ENCODE assay signal across 14 cellular contexts in genomic region chr14:92495041-92495440, GRCh38. TPM values are rescaled to one million over a fixed set of nuclear protein-coding genes. Genes with fewer than 3 reads are reported as not detected.
DNase-seq lines count a peak whose midpoint lies in the region; FAIRE-seq and TF ChIP-seq lines count a peak whose summit lies in the region.
"Had no signal": no experiment of that assay in that cellular context is flagged by ENCODE, and none has a peak within 500 bp of the region (broad histone marks: within the 10 kb centered on the region; RNA-seq: fewer than 3 reads in every experiment).

No MANE protein-coding gene starts in this region.

- H3K27me3 Mint-ChIP-seq in CD14-positive monocyte (ENCODE audit: low read depth in 3 of 3) = peaks cover 0 to 11% (median 6%) of the 10 kb centered on the region in 3 donors
- peaks cover 10% of the 10 kb centered on the region for H3K27me3 Mint-ChIP-seq in activated CD4-positive, alpha-beta memory T cell treated with anti-CD3 and anti-CD28 coated beads, Interleukin-2, amount 10 ng/mL, durations not matched to agents 7 days and 5 days

- no peak overlapping the region for H4K5ac ChIP-seq in mesendoderm (ENCODE audit: low read length)

- H3K4ac ChIP-seq in mesendoderm (ENCODE audit: low read depth, low read length) = no peak overlapping the region

- WGBS in mesendoderm (ENCODE audit: extremely low coverage, insufficient coverage, low lambda C conversion rate) = no CpG with 5 or more reads among the region's 7 CpGs

- no peak overlapping the region for H2BK120ac ChIP-seq in mesendoderm (ENCODE audit: low read depth, low read length)

- no peak overlapping the region for H4K8ac ChIP-seq in mesendoderm (ENCODE audit: low read depth, low read length)

- H3K4me3 ChIP-seq in NB4 (ENCODE audit: low read depth, low read length) = no peak overlapping the region
- no peak overlapping the region for H3K4me3 ChIP-seq in cardiac fibroblast (replicated peaks in 1 of 2; ENCODE audit: low read depth in 2 of 2, low read length in 2 of 2)
- H3K4me3 ChIP-seq in mesendoderm (ENCODE audit: low read length) = no peak overlapping the region
- H3K4me3 ChIP-seq: gastrocnemius medialis, Peyer's patch, thoracic aorta had no signal

- CTCF ChIA-PET in HEK293T (lab: Yijun Ruan, JAX) = no interaction called here
- CTCF ChIA-PET in activated CD4-positive, alpha-beta memory T cell treated with anti-CD3 and anti-CD28 coated beads, Interleukin-2, amount 10 ng/mL, durations not matched to agents 7 days and 5 days (lab: Charles Lee) = no interaction called here

- no peak overlapping the region for H2BK15ac ChIP-seq in mesendoderm (replicated peaks; ENCODE audit: low read depth)

- no peak overlapping the region for H3K27ac ChIP-seq in mesendoderm (ENCODE audit: low read depth, low read length)
- H3K27ac ChIP-seq: gastrocnemius medialis, Peyer's patch, thoracic aorta had no signal

- H3K4me1 Mint-ChIP-seq in CD14-positive monocyte = peaks cover 68% of the 10 kb centered on the region
- no peaks in the 10 kb centered on the region for H3K4me1 Mint-ChIP-seq in activated CD4-positive, alpha-beta memory T cell treated with anti-CD3 and anti-CD28 coated beads, Interleukin-2, amount 10 ng/mL, durations not matched to agents 7 days and 5 days

- no peak for TF ChIP-seq CTCF in CD14-positive monocyte (IDR thresholded peaks at IDR 0.05)
- TF ChIP-seq CTCF in NB4 (IDR thresholded peaks at IDR 0.05; ENCODE audit: low read depth, low read length) = no peak
- TF ChIP-seq CTCF in cardiac fibroblast (IDR thresholded peaks at IDR 0.05; ENCODE audit: low read depth, low read length) = no peak
- no peak for TF ChIP-seq CTCF in GM20000 (IDR thresholded peaks at IDR 0.05; ENCODE audit: extremely low read depth, missing control alignments)
- no peak for TF ChIP-seq CTCF in D721Med (IDR thresholded peaks at IDR 0.05; ENCODE audit: insufficient read depth, missing control alignments)

- no peak overlapping the region for H2BK5ac ChIP-seq in mesendoderm (ENCODE audit: low read length)

- H2AK5ac ChIP-seq in mesendoderm (ENCODE audit: low read length) = no peak overlapping the region

- no peaks in the 10 kb centered on the region for H3K79me1 ChIP-seq in mesendoderm (ENCODE audit: low read length)

- H3K23ac ChIP-seq in mesendoderm (ENCODE audit: low read length) = no peak overlapping the region

- intact Hi-C loops in CD14-positive monocyte (cut with micrococcal nuclease) = no loop called here

- FAIRE-seq in D721Med (lab: Jason Lieb, UNC) = no peak

- no peaks in the 10 kb centered on the region for H3K4me1 ChIP-seq in mesendoderm (ENCODE audit: control insufficient read depth, low read depth, low read length)
- H3K4me1 ChIP-seq: gastrocnemius medialis, Peyer's patch had no signal

- H3K36me3 ChIP-seq in mesendoderm (ENCODE audit: control insufficient read depth, insufficient read depth, low read length) = no peaks in the 10 kb centered on the region
- H3K36me3 ChIP-seq: gastrocnemius medialis, Peyer's patch, thoracic aorta had no signal

- no peak overlapping the region for H3K9ac ChIP-seq in mesendoderm (ENCODE audit: low read length)

- H3K4me3 Mint-ChIP-seq in CD14-positive monocyte = peak overlapping the region in 1 of 2 donors; percentile 35
- no peak overlapping the region for H3K4me3 Mint-ChIP-seq in activated CD4-positive, alpha-beta memory T cell treated with anti-CD3 and anti-CD28 coated beads, Interleukin-2, amount 10 ng/mL, durations not matched to agents 7 days and 5 days
- H3K4me3 Mint-ChIP-seq: activated naive CD4-positive, alpha-beta T cell treated with anti-CD3 and anti-CD28 coated beads for 36 hours had no signal

- DNase-seq in CD14-positive monocyte (ENCODE audit: low spot score) = peak; percentile 96
- peak; percentile 66 for DNase-seq in NB4 (ENCODE audit: low read depth)
- peak; percentile 52 to 78 for DNase-seq in cardiac fibroblast (ENCODE audit: low read depth in 2 of 2)
- peak; percentile 39 for DNase-seq in mesendoderm
- no peak for DNase-seq in GM20000 (ENCODE audit: low spot score)
- DNase-seq in HEK293T (ENCODE audit: extremely low spot score) = no peak
- DNase-seq in D721Med (ENCODE audit: insufficient read length, low spot score) = no peak
- no peak for DNase-seq in activated CD4-positive, alpha-beta memory T cell treated with anti-CD3 and anti-CD28 coated beads, Interleukin-2, amount 10 ng/mL, durations not matched to agents 7 days and 5 days
- DNase-seq: activated naive CD4-positive, alpha-beta T cell treated with anti-CD3 and anti-CD28 coated beads for 36 hours; C1 segment of cervical spinal cord; gastrocnemius medialis; Peyer's patch had no signal

- no peak overlapping the region for H3K18ac ChIP-seq in mesendoderm (ENCODE audit: low read length)

- H3K56ac ChIP-seq in mesendoderm (ENCODE audit: low read length) = no peak overlapping the region

- H3K79me2 ChIP-seq in mesendoderm (ENCODE audit: control insufficient read depth, insufficient read depth, low read length) = no peaks in the 10 kb centered on the region

- peak overlapping the region; percentile 93 to 99 (median 98) for H3K27ac Mint-ChIP-seq in CD14-positive monocyte
- H3K27ac Mint-ChIP-seq in activated CD4-positive, alpha-beta memory T cell treated with anti-CD3 and anti-CD28 coated beads, Interleukin-2, amount 10 ng/mL, durations not matched to agents 7 days and 5 days = no peak overlapping the region
- H3K27ac Mint-ChIP-seq: activated naive CD4-positive, alpha-beta T cell treated with anti-CD3 and anti-CD28 coated beads for 36 hours; IgD-negative memory B cell had no signal

- TF ChIP-seq POLR2A in NB4 (IDR thresholded peaks at IDR 0.05; ENCODE audit: extremely low read depth, insufficient read length) = no peak

- H3K9me3 Mint-ChIP-seq in CD14-positive monocyte = peaks cover 0 to 3% (median 0%) of the 10 kb centered on the region in 7 donors
- no peaks in the 10 kb centered on the region for H3K9me3 Mint-ChIP-seq in activated CD4-positive, alpha-beta memory T cell treated with anti-CD3 and anti-CD28 coated beads, Interleukin-2, amount 10 ng/mL, durations not matched to agents 7 days and 5 days
- H3K9me3 Mint-ChIP-seq: activated naive CD4-positive, alpha-beta T cell treated with anti-CD3 and anti-CD28 coated beads for 36 hours; IgD-negative memory B cell had no signal

- H3K4me2 ChIP-seq in mesendoderm (ENCODE audit: low read length) = no peak overlapping the region

- no peaks in the 10 kb centered on the region for H3K27me3 ChIP-seq in mesendoderm (ENCODE audit: insufficient read depth, low read length, poor library complexity)
- H3K27me3 ChIP-seq: gastrocnemius medialis, Peyer's patch had no signal

- H3K36me3 Mint-ChIP-seq in CD14-positive monocyte = peaks cover 75 to 88% of the 10 kb centered on the region in 2 donors
- H3K36me3 Mint-ChIP-seq in activated CD4-positive, alpha-beta memory T cell treated with anti-CD3 and anti-CD28 coated beads, Interleukin-2, amount 10 ng/mL, durations not matched to agents 7 days and 5 days (ENCODE audit: low read depth) = no peaks in the 10 kb centered on the region
- H3K36me3 Mint-ChIP-seq: IgD-negative memory B cell had no signal

- POLR2A ChIA-PET in HEK293T (lab: Yijun Ruan, JAX) = no interaction called here
- POLR2A ChIA-PET in activated CD4-positive, alpha-beta memory T cell treated with anti-CD3 and anti-CD28 coated beads, Interleukin-2, amount 10 ng/mL, durations not matched to agents 7 days and 5 days (lab: Charles Lee) = no interaction called here

TF ChIP-seq in HEK293T, 16 proteins besides CTCF, POLR2A, EP300 and RAD21:
- TF ChIP-seq ARNT (IDR thresholded peaks at IDR 0.05) (no peak), SP1 (IDR thresholded peaks at IDR 0.05) (no peak), BHLHE40 (IDR thresholded peaks at IDR 0.05; ENCODE audit: borderline replicate concordance) (no peak), NFRKB (IDR thresholded peaks at IDR 0.05) (no peak)

RNA-seq across cellular contexts. Expression of gene RIN3, which starts 18.5 kb away (rescaled TPM):
- 10 to 100 TPM; 42.8 to 54.6 TPM for polyA plus RNA-seq in CD14-positive monocyte
- polyA plus RNA-seq in mesendoderm (2013, experiment 1 of 2) = 2.4 TPM
- polyA plus RNA-seq in mesendoderm (2013, experiment 2 of 2) = 2.3 TPM
- total RNA-seq in activated CD4-positive, alpha-beta memory T cell treated with anti-CD3 and anti-CD28 coated beads, Interleukin-2, amount 10 ng/mL, durations not matched to agents 7 days and 5 days = 10 to 100 TPM; 29.3 to 31.5 TPM

Comparison
In these comparisons a context has a peak if more than half of its experiments do, and no peak if none do; other contexts are left out.
1. DNase-seq: peak in CD14-positive monocyte (single experiment), NB4 (single experiment), cardiac fibroblast (2 of 2) and mesendoderm (single experiment); none in GM20000 (single experiment), HEK293T (single experiment), D721Med (single experiment) and activated CD4-positive, alpha-beta memory T cell treated with anti-CD3 and anti-CD28 coated beads, Interleukin-2, amount 10 ng/mL, durations not matched to agents 7 days and 5 days (single experiment).